ENCODE assay signal across 39 cellular contexts in genomic region chr9:130604295-130604694, GRCh38.
"Had no signal": no experiment of that assay in that cellular context is flagged by ENCODE, and none has a peak within 500 bp of the region (broad histone marks: within the 10 kb centered on the region; RNA-seq: fewer than 3 reads in every experiment).

No MANE protein-coding gene starts in this region.

- H3K4me1 ChIP-seq: ascending aorta, body of pancreas, breast epithelium had no signal

- H3K4me3 Mint-ChIP-seq: activated naive CD4-positive, alpha-beta T cell treated with anti-CD3 and anti-CD28 coated beads for 36 hours; activated naive CD4-positive, alpha-beta T cell treated with anti-CD3 and anti-CD28 coated beads, Interleukin-2, amount 10 ng/mL, durations not matched to agents 7 days and 5 days; activated naive CD4-positive, alpha-beta T cell treated with anti-CD3 and anti-CD28 coated beads, Interleukin-2, amount 50 U/mL, for 24 hours; activated naive CD8-positive, alpha-beta T cell; activated naive CD8-positive, alpha-beta T cell treated with anti-CD3 and anti-CD28 coated beads for 36 hours; activated naive CD8-positive, alpha-beta T cell treated with anti-CD3 and anti-CD28 coated beads, Interleukin-2, amount 10 ng/mL, durations not matched to agents 7 days and 5 days; activated naive CD8-positive, alpha-beta T cell treated with anti-CD3 and anti-CD28 coated beads, Interleukin-2, amount 50 U/mL, for 24 hours; activated T-cell treated with anti-CD3 and anti-CD28 coated beads, Interleukin-2, amount 50 U/mL, for 24 hours; activated T-cell treated with anti-CD3 and anti-CD28 coated beads, Interleukin-2, amount 50 U/mL, for 4 hours; activated T-cell treated with anti-CD3 and anti-CD28 coated beads, Interleukin-2, amount 50 U/mL, for 72 hours; activated T-helper 1 cell treated with anti-CD3 and anti-CD28 coated beads, Interleukin-12 subunit alpha, Interleukin-12 subunit beta, Interleukin-2, Interleukin-4 antibody, amounts not matched to agents 30 ng/mL and 10 ng/mL and 1 ng/mL, durations not matched to agents 14 hours and 24 hours and 36 hours; activated T-helper 17 cell treated with anti-CD3 and anti-CD28 coated beads, Interleukin-2, amount 50 U/mL, for 72 hours; brain had no signal

- ATAC-seq: activated naive CD4-positive, alpha-beta T cell treated with anti-CD3 and anti-CD28 coated beads, Interleukin-2, amount 50 U/mL, for 72 hours; activated naive CD8-positive, alpha-beta T cell treated with anti-CD3 and anti-CD28 coated beads, Interleukin-2, amount 50 U/mL, for 24 hours; activated T-cell treated with anti-CD3 and anti-CD28 coated beads, Interleukin-2, amount 50 U/mL, for 4 hours; activated T-cell treated with anti-CD3 and anti-CD28 coated beads, Interleukin-2, amount 50 U/mL, for 72 hours; activated T-helper 17 cell treated with anti-CD3 and anti-CD28 coated beads, Interleukin-2, amount 50 U/mL, for 72 hours; body of pancreas had no signal

- H3K27me3 Mint-ChIP-seq: activated naive CD4-positive, alpha-beta T cell treated with anti-CD3 and anti-CD28 coated beads, Interleukin-2, amount 10 ng/mL, durations not matched to agents 7 days and 5 days; activated naive CD4-positive, alpha-beta T cell treated with anti-CD3 and anti-CD28 coated beads, Interleukin-2, amount 50 U/mL, for 24 hours; activated naive CD8-positive, alpha-beta T cell; activated naive CD8-positive, alpha-beta T cell treated with anti-CD3 and anti-CD28 coated beads for 36 hours; activated naive CD8-positive, alpha-beta T cell treated with anti-CD3 and anti-CD28 coated beads, Interleukin-2, amount 10 ng/mL, durations not matched to agents 7 days and 5 days; activated naive CD8-positive, alpha-beta T cell treated with anti-CD3 and anti-CD28 coated beads, Interleukin-2, amount 50 U/mL, for 24 hours; activated T-cell treated with anti-CD3 and anti-CD28 coated beads, Interleukin-2, amount 50 U/mL, for 24 hours; activated T-helper 17 cell treated with anti-CD3 and anti-CD28 coated beads, Interleukin-2, amount 50 U/mL, for 72 hours had no signal

- H3K9me3 Mint-ChIP-seq: activated naive CD4-positive, alpha-beta T cell treated with anti-CD3 and anti-CD28 coated beads for 36 hours; activated naive CD4-positive, alpha-beta T cell treated with anti-CD3 and anti-CD28 coated beads, Interleukin-2, amount 10 ng/mL, durations not matched to agents 7 days and 5 days; activated naive CD4-positive, alpha-beta T cell treated with anti-CD3 and anti-CD28 coated beads, Interleukin-2, amount 50 U/mL, for 24 hours; activated naive CD4-positive, alpha-beta T cell treated with anti-CD3 and anti-CD28 coated beads, Interleukin-2, amount 50 U/mL, for 72 hours; activated naive CD8-positive, alpha-beta T cell treated with anti-CD3 and anti-CD28 coated beads for 36 hours; activated naive CD8-positive, alpha-beta T cell treated with anti-CD3 and anti-CD28 coated beads, Interleukin-2, amount 10 ng/mL, durations not matched to agents 7 days and 5 days; activated naive CD8-positive, alpha-beta T cell treated with anti-CD3 and anti-CD28 coated beads, Interleukin-2, amount 50 U/mL, for 24 hours; activated T-cell treated with anti-CD3 and anti-CD28 coated beads, Interleukin-2, amount 50 U/mL, for 24 hours; activated T-cell treated with anti-CD3 and anti-CD28 coated beads, Interleukin-2, amount 50 U/mL, for 4 hours; activated T-cell treated with anti-CD3 and anti-CD28 coated beads, Interleukin-2, amount 50 U/mL, for 72 hours; activated T-helper 1 cell treated with anti-CD3 and anti-CD28 coated beads, Interleukin-12 subunit alpha, Interleukin-12 subunit beta, Interleukin-2, Interleukin-4 antibody, amounts not matched to agents 30 ng/mL and 10 ng/mL and 1 ng/mL, durations not matched to agents 14 hours and 24 hours and 36 hours; activated T-helper 17 cell treated with anti-CD3 and anti-CD28 coated beads, Interleukin-2, amount 50 U/mL, for 72 hours; activated T-helper 2 cell treated with anti-CD3 and anti-CD28 coated beads, Interferon-gamma antibody, Interleukin-2, Interleukin-4, amounts not matched to agents 10 μg/mL and 5 μg/mL and 100 μg/mL, durations not matched to agents 14 hours and 24 hours and 36 hours; brain had no signal

- H3K27ac Mint-ChIP-seq: activated naive CD4-positive, alpha-beta T cell treated with anti-CD3 and anti-CD28 coated beads for 36 hours; activated naive CD4-positive, alpha-beta T cell treated with anti-CD3 and anti-CD28 coated beads, Interleukin-2, amount 10 ng/mL, durations not matched to agents 7 days and 5 days; activated naive CD4-positive, alpha-beta T cell treated with anti-CD3 and anti-CD28 coated beads, Interleukin-2, amount 50 U/mL, for 24 hours; activated naive CD4-positive, alpha-beta T cell treated with anti-CD3 and anti-CD28 coated beads, Interleukin-2, amount 50 U/mL, for 72 hours; activated naive CD8-positive, alpha-beta T cell; activated naive CD8-positive, alpha-beta T cell treated with anti-CD3 and anti-CD28 coated beads for 36 hours; activated naive CD8-positive, alpha-beta T cell treated with anti-CD3 and anti-CD28 coated beads, Interleukin-2, amount 10 ng/mL, durations not matched to agents 7 days and 5 days; activated naive CD8-positive, alpha-beta T cell treated with anti-CD3 and anti-CD28 coated beads, Interleukin-2, amount 50 U/mL, for 24 hours; activated T-cell treated with anti-CD3 and anti-CD28 coated beads, Interleukin-2, amount 50 U/mL, for 24 hours; activated T-cell treated with anti-CD3 and anti-CD28 coated beads, Interleukin-2, amount 50 U/mL, for 72 hours; activated T-helper 1 cell treated with anti-CD3 and anti-CD28 coated beads, Interleukin-12 subunit alpha, Interleukin-12 subunit beta, Interleukin-2, Interleukin-4 antibody, amounts not matched to agents 30 ng/mL and 10 ng/mL and 1 ng/mL, durations not matched to agents 14 hours and 24 hours and 36 hours; activated T-helper 17 cell treated with anti-CD3 and anti-CD28 coated beads, Interleukin-2, amount 50 U/mL, for 72 hours; activated T-helper 2 cell treated with anti-CD3 and anti-CD28 coated beads, Interferon-gamma antibody, Interleukin-2, Interleukin-4, amounts not matched to agents 10 μg/mL and 5 μg/mL and 100 μg/mL, durations not matched to agents 14 hours and 24 hours and 36 hours; brain had no signal

- H3K36me3 ChIP-seq: adrenal gland, breast epithelium, cardiac muscle cell had no signal

- H3K27ac ChIP-seq: adrenal gland, ascending aorta, body of pancreas, brain microvascular endothelial cell, breast epithelium, cardiac muscle cell had no signal

- FAIRE-seq: astrocyte, bronchial epithelial cell, colon had no signal

- H3K27me3 ChIP-seq: adrenal gland, ascending aorta, body of pancreas, brain microvascular endothelial cell, breast epithelium, cardiac muscle cell had no signal

- H3K4me3 ChIP-seq: adrenal gland, ascending aorta, body of pancreas, breast epithelium, cardiac muscle cell had no signal

- H3K9me3 ChIP-seq: adrenal gland, ascending aorta, body of pancreas, breast epithelium had no signal

- DNase-seq: activated effector memory CD4-positive, alpha-beta T cell treated with anti-CD3 and anti-CD28 coated beads, Interleukin-2, amount 50 U/mL, for 16 hours; activated effector memory CD4-positive, alpha-beta T cell treated with Interleukin-2 at 50 U/mL for 16 hours; activated gamma-delta T cell; activated gamma-delta T cell treated with Interleukin-2 at 50 U/mL for 16 hours; activated naive CD4-positive, alpha-beta T cell; activated naive CD4-positive, alpha-beta T cell treated with anti-CD3 and anti-CD28 coated beads for 36 hours; activated naive CD4-positive, alpha-beta T cell treated with anti-CD3 and anti-CD28 coated beads, Interleukin-2, amount 10 ng/mL, durations not matched to agents 7 days and 5 days; activated naive CD4-positive, alpha-beta T cell treated with anti-CD3 and anti-CD28 coated beads, Interleukin-2, amount 50 U/mL, for 16 hours; activated naive CD4-positive, alpha-beta T cell treated with Interleukin-2 at 50 U/mL for 16 hours; activated naive CD8-positive, alpha-beta T cell treated with anti-CD3 and anti-CD28 coated beads for 36 hours; activated naive CD8-positive, alpha-beta T cell treated with anti-CD3 and anti-CD28 coated beads, Interleukin-2, amount 10 ng/mL, durations not matched to agents 7 days and 5 days; activated naive CD8-positive, alpha-beta T cell treated with anti-CD3 and anti-CD28 coated beads, Interleukin-2, amount 50 U/mL, for 24 hours; activated T-cell treated with anti-CD3 and anti-CD28 coated beads, Interleukin-2, amount 50 U/mL, for 1 hour; activated T-cell treated with anti-CD3 and anti-CD28 coated beads, Interleukin-2, amount 50 U/mL, for 24 hours; activated T-cell treated with anti-CD3 and anti-CD28 coated beads, Interleukin-2, amount 50 U/mL, for 4 hours; activated T-cell treated with anti-CD3 and anti-CD28 coated beads, Interleukin-2, amount 50 U/mL, for 48 hours; activated T-cell treated with anti-CD3 and anti-CD28 coated beads, Interleukin-2, amount 50 U/mL, for 72 hours; adrenal gland; amniotic stem cell; amygdala; anterior cingulate cortex; aorta; body of pancreas; brain microvascular endothelial cell; central memory CD4-positive, alpha-beta T cell; cerebellar nuclear complex had no signal

- H3K4me1 Mint-ChIP-seq: activated naive CD4-positive, alpha-beta T cell treated with anti-CD3 and anti-CD28 coated beads, Interleukin-2, amount 10 ng/mL, durations not matched to agents 7 days and 5 days; activated naive CD8-positive, alpha-beta T cell treated with anti-CD3 and anti-CD28 coated beads for 36 hours; activated naive CD8-positive, alpha-beta T cell treated with anti-CD3 and anti-CD28 coated beads, Interleukin-2, amount 10 ng/mL, durations not matched to agents 7 days and 5 days had no signal
